ENCODE assay signal across 12 cellular contexts in the genomic region with DNA sequence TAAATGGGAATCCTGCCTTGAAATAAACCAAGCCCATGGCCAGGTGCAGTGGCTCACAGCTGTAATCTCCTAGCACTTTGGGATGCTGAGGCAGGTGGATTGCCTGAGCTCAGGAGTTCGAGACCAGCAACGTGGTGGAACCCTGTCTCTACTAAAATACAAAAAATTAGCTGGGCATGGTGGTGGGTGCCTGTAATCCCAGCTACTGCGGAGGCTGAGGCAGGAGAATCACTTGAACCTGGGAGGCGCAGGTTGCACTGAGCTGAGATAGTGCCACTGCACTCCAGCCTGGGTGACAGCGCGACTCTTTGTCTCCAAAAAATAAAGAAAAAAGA. TPM values are rescaled to one million over a fixed set of nuclear protein-coding genes. Genes with fewer than 3 reads are reported as not detected.
A peak's percentile ranks its signal among the peaks of the same experiment; 100 is the strongest.
DNase-seq lines count a peak whose midpoint lies in the region; TF ChIP-seq lines count a peak whose summit lies in the region.
"Not testable (repeated sequence)": the region's sequence is repeated elsewhere in the genome, so short reads cannot be mapped to it uniquely, and the experiment has no call there.
"Had no signal": no experiment of that assay in that cellular context is flagged by ENCODE, and none has a peak within 500 bp of the region (broad histone marks: within the 10 kb centered on the region; RNA-seq: fewer than 3 reads in every experiment).

No MANE protein-coding gene starts in this region.

- H3K4me3 Mint-ChIP-seq in activated naive CD8-positive, alpha-beta T cell: not testable (repeated sequence)

- H3K9ac ChIP-seq in mucosa of rectum (ENCODE audit: low read depth in 1 of 2, low read length in 2 of 2): peak overlapping the region in 1 of 2 donors; percentile 26

- H3K36me3 ChIP-seq in mucosa of rectum (ENCODE audit: control insufficient read depth in 2 of 2, insufficient read depth in 2 of 2, low read length in 2 of 2): peaks cover 8 to 23% of the 10 kb centered on the region in 2 donors
- H3K36me3 ChIP-seq in spleen: peaks cover 0 to 79% (median 31%) of the 10 kb centered on the region in 6 donors

- peak overlapping the region; percentile 22 for H3K27ac Mint-ChIP-seq in activated naive CD8-positive, alpha-beta T cell

- DNase-seq in RWPE1 (ENCODE audit: low spot score); epithelial cell of prostate (ENCODE audit: low read depth, low spot score): not testable (repeated sequence)
- DNase-seq in spleen: peak; percentile 41

- H3K27me3 ChIP-seq in mucosa of rectum (ENCODE audit: control insufficient read depth in 2 of 2, insufficient read depth in 2 of 2, low read length in 2 of 2); spleen (replicated peaks in 1 of 7): not testable (repeated sequence)

- TF ChIP-seq CTCF in C4-2B (conservative IDR thresholded peaks at IDR 0.05); RWPE1 (conservative IDR thresholded peaks at IDR 0.05; ENCODE audit: low read depth); spleen (IDR thresholded peaks at IDR 0.05 in 8 of 11, conservative IDR thresholded peaks at IDR 0.05 in 3 of 11): not testable (repeated sequence)

- H3K9me3 ChIP-seq in mucosa of rectum (ENCODE audit: control insufficient read depth in 2 of 2, low read length in 2 of 2); spleen: not testable (repeated sequence)

- WGBS in spleen, 5 donors: 90 to 98% (median 97%) methylated on average over 6 of the region's 6 CpGs

- H3K27me3 Mint-ChIP-seq in activated naive CD8-positive, alpha-beta T cell: not testable (repeated sequence)

- CTCF ChIA-PET in RWPE1 (lab: Yijun Ruan, JAX): interaction anchor here (0.6 to 0.7 kb wide), 2 partner anchors 90 to 608 kb away, joined by 3 read pairs; no protein-coding TSS in a partner anchor

- peak overlapping the region in 1 of 2 donors; percentile 22 for H3K4me3 ChIP-seq in mucosa of rectum (ENCODE audit: low read length in 2 of 2)
- not testable (repeated sequence) for H3K4me3 ChIP-seq in spleen

- H3K27ac ChIP-seq in C4-2B (peak overlapping the region; percentile 36), RWPE1 (peak overlapping the region; percentile 45), epithelial cell of prostate (peak overlapping the region; percentile 59), mucosa of rectum (ENCODE audit: low read depth in 2 of 2, low read length in 2 of 2) (peak overlapping the region; percentile 73 to 82), spleen (peak overlapping the region in 1 of 8 donors; percentile 99)

- H3K36me3 Mint-ChIP-seq in activated naive CD8-positive, alpha-beta T cell: not testable (repeated sequence)

- intact Hi-C loops in spleen (cut with DNase I; ENCODE audit: low total_unique reads): not testable (repeated sequence)

- peaks cover 62% of the 10 kb centered on the region for H3K4me1 Mint-ChIP-seq in activated naive CD8-positive, alpha-beta T cell (ENCODE audit: low read depth)

- POLR2A ChIA-PET in RWPE1 (lab: Yijun Ruan, JAX; ENCODE audit: low non-redundant PET): not testable (repeated sequence)

- not testable (repeated sequence) for TF ChIP-seq POLR2A in spleen (IDR thresholded peaks at IDR 0.05)

- not testable (repeated sequence) for H3K9me3 Mint-ChIP-seq in activated naive CD8-positive, alpha-beta T cell (ENCODE audit: low read depth)

- H3K4me1 ChIP-seq in mucosa of rectum (ENCODE audit: control insufficient read depth in 2 of 2, insufficient read depth in 2 of 2, low read length in 2 of 2) (peaks cover 41 to 58% of the 10 kb centered on the region in 2 donors), spleen (peaks cover 33 to 100% (median 74%) of the 10 kb centered on the region in 6 donors)

RNA-seq across cellular contexts. Expression of a gene that starts 5.9 kb away (rescaled TPM):
- 100 to 1,000 TPM in 5 of 7 donors, 10 to 100 TPM in 2; 80.3 to 177 (median 118) TPM for total RNA-seq in spleen
- 10 to 100 TPM; 30.0 to 63.2 (median 30.4) TPM for polyA plus RNA-seq in spleen

RNA-seq across cellular contexts. Expression of a gene that starts 24.3 kb away (rescaled TPM):
- total RNA-seq in spleen: 10 to 100 TPM; 11.3 to 28.1 (median 16.7) TPM
- polyA plus RNA-seq in spleen: 1 to 10 TPM; 3.7 to 7.4 (median 5.9) TPM

RNA-seq across cellular contexts. Expression of a gene that starts 35.5 kb away (rescaled TPM):
- 1 to 10 TPM; 1.0 to 4.3 (median 2.4) TPM for total RNA-seq in spleen
- 1 to 10 TPM in 2 of 3 donors, under 1 TPM in 1; 0.86 to 2.4 (median 1.1) TPM for polyA plus RNA-seq in spleen
- total RNA-seq: activated B cell treated with CpG ODN at 0.5 μM for 24 hours, bronchial epithelial cell, GM23248, vagina had no signal
- polyA plus RNA-seq: BJ, fibroblast of lung, GM23248 had no signal

RNA-seq across cellular contexts. Expression of a gene that starts 41.9 kb away (rescaled TPM):
- total RNA-seq in spleen: 10 to 100 TPM; 10.4 to 22.9 (median 16.6) TPM
- polyA plus RNA-seq in spleen: 1 to 10 TPM; 1.5 to 3.0 (median 1.6) TPM
